Comparison of ENCODE assay signal across 25 cellular contexts in the genomic region with DNA sequence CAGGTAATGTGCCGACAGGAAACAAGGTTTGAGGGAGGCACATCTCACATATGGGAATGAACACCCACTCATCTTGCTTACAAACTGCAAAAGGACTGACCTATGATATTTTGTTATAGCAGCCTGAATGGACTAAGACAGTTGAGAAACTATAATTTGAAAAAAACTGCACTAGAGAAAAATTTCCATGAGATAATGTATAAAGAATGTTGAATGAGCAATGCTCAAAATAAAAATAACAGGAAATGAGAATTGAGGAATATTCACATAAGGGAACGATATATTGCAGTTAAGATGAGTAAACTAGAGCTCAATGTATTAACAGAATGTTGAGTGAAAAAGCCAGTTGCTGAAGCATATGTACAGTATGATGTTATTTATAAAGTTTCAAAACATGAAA. TPM values are rescaled to one million over a fixed set of nuclear protein-coding genes. Genes with fewer than 3 reads are reported as not detected.
DNase-seq lines count a peak whose midpoint lies in the region; ATAC-seq, FAIRE-seq and TF ChIP-seq lines count a peak whose summit lies in the region.
"Had no signal": no experiment of that assay in that cellular context is flagged by ENCODE, and none has a peak within 500 bp of the region (broad histone marks: within the 10 kb centered on the region; RNA-seq: fewer than 3 reads in every experiment).

No MANE protein-coding gene starts in this region.

- TF ChIP-seq EP300 in HepG2 (IDR thresholded peaks at IDR 0.05; ENCODE audit: low read depth in 2 of 2, low read length in 2 of 2): no peak
- no peak for TF ChIP-seq EP300 in HepG2 (CRISPR knock-in tag; IDR thresholded peaks at IDR 0.05; ENCODE audit: borderline replicate concordance)

- 90% methylated on average over 2 of the region's 2 CpGs for WGBS in HepG2 (ENCODE audit: low lambda C conversion rate)
- WGBS in right lobe of liver (ENCODE audit: insufficient coverage, low coverage, low lambda C conversion rate, missing lambda C conversion rate): 73% methylated on average over 2 of the region's 2 CpGs

- intact Hi-C loops in HepG2 (cut with micrococcal nuclease; ENCODE audit: unreplicated experiment): no loop called here
- intact Hi-C loops in right lobe of liver (cut with DNase I): no loop called here

- CTCF ChIA-PET in HepG2 (lab: Yijun Ruan, JAX; ENCODE audit: low intra/inter-chr PET ratio, low total read pairs): no interaction called here

- H4K20me1 ChIP-seq in HepG2 (ENCODE audit: insufficient read depth, low read length): no peaks in the 10 kb centered on the region
- H4K20me1 ChIP-seq: BLaER1 had no signal

- TF ChIP-seq POLR2A in HepG2 (IDR thresholded peaks at IDR 0.05; ENCODE audit: insufficient read depth in 1 of 2, low read depth in 2 of 2, low read length in 2 of 2): no peak
- no peak for TF ChIP-seq POLR2A in right lobe of liver (IDR thresholded peaks at IDR 0.05)

- POLR2A ChIA-PET in HepG2 (lab: Yijun Ruan, JAX): no interaction called here

- DNase-seq in HepG2 (ENCODE audit: low spot score) (no peak), right lobe of liver (no peak), bronchial epithelial cell (ENCODE audit: low read depth) (peak; percentile 69), fibroblast of villous mesenchyme (ENCODE audit: low read depth) (peak; percentile 54), AML-193 (lab: John Stamatoyannopoulos, UW) (no peak), iPS-NIHi11 (ENCODE audit: low spot score) (no peak)
- DNase-seq: 8988T; activated B cell treated with CpG ODN at 0.5 μM for 24 hours; activated CD4-positive, alpha-beta memory T cell treated with anti-CD3 and anti-CD28 coated beads, Interleukin-2, amount 10 ng/mL, durations not matched to agents 7 days and 5 days; activated T-cell treated with anti-CD3 and anti-CD28 coated beads, Interleukin-2, amount 50 U/mL, for 1 hour; amniotic stem cell; central memory CD4-positive, alpha-beta T cell; heart left ventricle; left ventricle myocardium superior; NCI-H1105 treated with DMSO at 0.1 percent for 48 hours; NCI-H510A treated with DMSO at 0.1 percent for 48 hours; stimulated activated CD4-positive, alpha-beta T cell treated with anti-CD3 and anti-CD28 coated beads, Interleukin-4, amount 100 ng/mL, for 4 hours; stomach; T1000 had no signal

- no peak for TF ChIP-seq RAD21 in HepG2 (CRISPR knock-in tag; IDR thresholded peaks at IDR 0.05)

- H3K4me3 ChIP-seq in HepG2 (replicated peaks in 1 of 3; ENCODE audit: insufficient read depth in 1 of 3, low read depth in 2 of 3, low read length in 3 of 3): no peak overlapping the region
- H3K4me3 ChIP-seq in right lobe of liver: no peak overlapping the region
- no peak overlapping the region for H3K4me3 ChIP-seq in bronchial epithelial cell (ENCODE audit: low read depth, low read length)
- H3K4me3 ChIP-seq in fibroblast of villous mesenchyme (ENCODE audit: low read depth, low read length): no peak overlapping the region
- H3K4me3 ChIP-seq: BLaER1, heart left ventricle, stomach had no signal

- H2AFZ ChIP-seq in HepG2 (ENCODE audit: low read length): no peak overlapping the region

- no peaks in the 10 kb centered on the region for H3K79me2 ChIP-seq in HepG2 (ENCODE audit: insufficient read depth, low read length)

- FAIRE-seq in HepG2 (lab: Jason Lieb, UNC): no peak
- FAIRE-seq in bronchial epithelial cell (lab: Jason Lieb, UNC): no peak
- FAIRE-seq: D721Med had no signal

- in situ Hi-C loops in HepG2 (cut with HindIII; ENCODE audit: extremely low pct_ligation_motif_present, low pct_unique_long_range_greater_than_20kb): no loop called here

- H3K27me3 ChIP-seq in HepG2 (ENCODE audit: control insufficient read depth in 1 of 2, insufficient read depth in 2 of 2, low read length in 2 of 2) (no peaks in the 10 kb centered on the region), right lobe of liver (no peaks in the 10 kb centered on the region), bronchial epithelial cell (ENCODE audit: control insufficient read depth, insufficient read depth, low read length) (no peaks in the 10 kb centered on the region)
- H3K27me3 ChIP-seq: BLaER1, heart left ventricle, stomach had no signal

- no peak for ATAC-seq in HepG2
- no peak for ATAC-seq in right lobe of liver
- ATAC-seq in HG02870 (IDR thresholded peaks at IDR 0.05; ENCODE audit: unreplicated experiment): no peak
- ATAC-seq in GM21723 (IDR thresholded peaks at IDR 0.05; ENCODE audit: unreplicated experiment): no peak
- ATAC-seq: esophagus mucosa, heart left ventricle, left ventricle myocardium superior had no signal

- no peak overlapping the region for H3K4me2 ChIP-seq in HepG2 (ENCODE audit: low read depth, low read length)
- H3K4me2 ChIP-seq: BLaER1, KMS-11 had no signal

- H3K27ac ChIP-seq in HepG2 (ENCODE audit: extremely low read length, insufficient read depth, low read length) (no peak overlapping the region), right lobe of liver (no peak overlapping the region)
- H3K27ac ChIP-seq: BLaER1, heart left ventricle, KMS-11, stomach had no signal

- peaks cover 6% of the 10 kb centered on the region; the same call in 1 of the 2 replicates for H3K4me1 ChIP-seq in HepG2 (ENCODE audit: insufficient read depth, low read length)
- H3K4me1 ChIP-seq in right lobe of liver: peaks cover 0 to 2% (median 0%) of the 10 kb centered on the region in 4 donors
- H3K4me1 ChIP-seq: BLaER1, stomach had no signal

- H3K9me3 ChIP-seq in HepG2 (ENCODE audit: low read length): no peaks in the 10 kb centered on the region
- H3K9me3 ChIP-seq in right lobe of liver: no peaks in the 10 kb centered on the region
- H3K9me3 ChIP-seq: BLaER1, heart left ventricle, stomach had no signal

- H3K9ac ChIP-seq in HepG2 (ENCODE audit: insufficient read depth, low read depth, low read length): no peak overlapping the region
- H3K9ac ChIP-seq: BLaER1, KMS-11 had no signal

- BruUV-seq in HepG2 (replicated peaks; lab: Mats Ljungman, UMichigan): no TSS peak

- no peak for TF ChIP-seq CTCF in HepG2 (CRISPR knock-in tag; IDR thresholded peaks at IDR 0.05)
- no peak for TF ChIP-seq CTCF in right lobe of liver (IDR thresholded peaks at IDR 0.05)
- TF ChIP-seq CTCF in bronchial epithelial cell (IDR thresholded peaks at IDR 0.05; ENCODE audit: insufficient read depth, low read length, severe bottlenecking): no peak
- TF ChIP-seq CTCF in fibroblast of villous mesenchyme (IDR thresholded peaks at IDR 0.05; ENCODE audit: insufficient read depth, low read depth, low read length): no peak

- no peaks in the 10 kb centered on the region for H3K36me3 ChIP-seq in HepG2 (replicated peaks in 1 of 2; ENCODE audit: control insufficient read depth in 1 of 2, insufficient read depth in 2 of 2, low read length in 2 of 2)
- H3K36me3 ChIP-seq in right lobe of liver: no peaks in the 10 kb centered on the region
- H3K36me3 ChIP-seq in bronchial epithelial cell (ENCODE audit: control insufficient read depth, insufficient read depth, low read length): no peaks in the 10 kb centered on the region
- H3K36me3 ChIP-seq: BLaER1, heart left ventricle, stomach had no signal

RNA-seq across cellular contexts. Expression of a gene that starts 6.4 kb away (rescaled TPM):
- 12.9 and 15.5 TPM in 2 replicates for total RNA-seq in HepG2 (2016; rRNA removed; fragmentation: Illumina TruSeq; extraction: Trizol)
- 5.1 and 5.5 TPM in 2 replicates for total RNA-seq in HepG2 (2016; cell fraction: cytosol; rRNA removed; fragmentation: Illumina TruSeq; extraction: Trizol; ENCODE audit: low read depth)
- total RNA-seq in HepG2 (2016; cell fraction: insoluble cytoplasmic fraction; rRNA removed; fragmentation: Illumina TruSeq; extraction: Trizol): 12.5 and 13.1 TPM in 2 replicates
- 18.5 and 19.2 TPM in 2 replicates for total RNA-seq in HepG2 (2016; cell fraction: membrane; rRNA removed; fragmentation: Illumina TruSeq; extraction: Trizol)
- total RNA-seq in HepG2 (2016; cell fraction: nucleus; rRNA removed; fragmentation: Illumina TruSeq; extraction: Trizol): 11.0 and 12.8 TPM in 2 replicates
- polyA plus RNA-seq in HepG2 (2011; rRNA removed): 8.4 and 9.7 TPM in 2 replicates
- polyA plus RNA-seq in HepG2 (2011; cell fraction: cytosol; rRNA removed): 9.7 and 10.3 TPM in 2 replicates
- polyA plus RNA-seq in HepG2 (2011; cell fraction: nucleus; rRNA removed): 10.9 and 11.1 TPM in 2 replicates
- 10.9 and 11.4 TPM in 2 replicates for polyA plus RNA-seq in HepG2 (2012)
- polyA plus RNA-seq in HepG2 (2016; cell fraction: cytosol; fragmentation: Illumina TruSeq; extraction: Trizol; ENCODE audit: low read depth): 4.7 and 5.3 TPM in 2 replicates
- 17.4 and 20.4 TPM in 2 replicates for polyA plus RNA-seq in HepG2 (2016; cell fraction: insoluble cytoplasmic fraction; fragmentation: Illumina TruSeq; extraction: Trizol; ENCODE audit: low read depth)
- 15.4 and 16.5 TPM in 2 replicates for polyA plus RNA-seq in HepG2 (2016; cell fraction: membrane; fragmentation: Illumina TruSeq; extraction: Trizol; ENCODE audit: low read depth)
- polyA plus RNA-seq in HepG2 (2016; cell fraction: nucleus; fragmentation: Illumina TruSeq; extraction: Trizol; ENCODE audit: insufficient read depth, low read depth): 20.1 and 21.3 TPM in 2 replicates
- 5.2 and 8.5 TPM in 2 replicates for polyA minus RNA-seq in HepG2 (2011; rRNA and poly(A)+ RNA removed; ENCODE audit: low replicate concordance)
- 4.5 and 5.4 TPM in 2 replicates for polyA minus RNA-seq in HepG2 (2011; cell fraction: cytosol; rRNA and poly(A)+ RNA removed)
- 10.0 and 11.3 TPM in 2 replicates for polyA minus RNA-seq in HepG2 (2011; cell fraction: nucleus; rRNA and poly(A)+ RNA removed)
- 1 to 10 TPM; 1.3 to 4.0 (median 2.8) TPM for total RNA-seq in right lobe of liver
- 4.7 and 6.7 TPM in 2 replicates for total RNA-seq in bronchial epithelial cell
- total RNA-seq in fibroblast of villous mesenchyme: 7.1 and 10.8 TPM in 2 replicates

RNA-seq across cellular contexts. Expression of a gene that starts 6.7 kb away (rescaled TPM):
- 1.6 and 3.4 TPM in 2 replicates for total RNA-seq in HepG2 (2016; rRNA removed; fragmentation: Illumina TruSeq; extraction: Trizol)
- total RNA-seq in HepG2 (2016; cell fraction: cytosol; rRNA removed; fragmentation: Illumina TruSeq; extraction: Trizol; ENCODE audit: low read depth): 1.1 and 2.0 TPM in 2 replicates
- total RNA-seq in HepG2 (2016; cell fraction: insoluble cytoplasmic fraction; rRNA removed; fragmentation: Illumina TruSeq; extraction: Trizol): 1.9 and 2.0 TPM in 2 replicates
- total RNA-seq in HepG2 (2016; cell fraction: membrane; rRNA removed; fragmentation: Illumina TruSeq; extraction: Trizol): 1.5 and 2.6 TPM in 2 replicates
- total RNA-seq in HepG2 (2016; cell fraction: nucleus; rRNA removed; fragmentation: Illumina TruSeq; extraction: Trizol): 3.4 and 4.3 TPM in 2 replicates
- 1.8 and 2.3 TPM in 2 replicates for polyA plus RNA-seq in HepG2 (2011; rRNA removed)
- polyA plus RNA-seq in HepG2 (2011; cell fraction: cytosol; rRNA removed): 1.2 and 1.8 TPM in 2 replicates
- 0.56 and 0.92 TPM in 2 replicates for polyA plus RNA-seq in HepG2 (2011; cell fraction: nucleus; rRNA removed)
- polyA plus RNA-seq in HepG2 (2012): 1.3 and 1.5 TPM in 2 replicates
- 0.25 and 0.40 TPM in 2 replicates for polyA plus RNA-seq in HepG2 (2016; cell fraction: cytosol; fragmentation: Illumina TruSeq; extraction: Trizol; ENCODE audit: low read depth)
- 2.7 and 3.0 TPM in 2 replicates for polyA plus RNA-seq in HepG2 (2016; cell fraction: insoluble cytoplasmic fraction; fragmentation: Illumina TruSeq; extraction: Trizol; ENCODE audit: low read depth)
- polyA plus RNA-seq in HepG2 (2016; cell fraction: membrane; fragmentation: Illumina TruSeq; extraction: Trizol; ENCODE audit: low read depth): 0.95 and 1.4 TPM in 2 replicates
- polyA plus RNA-seq in HepG2 (2016; cell fraction: nucleus; fragmentation: Illumina TruSeq; extraction: Trizol; ENCODE audit: insufficient read depth, low read depth): 2.9 and 4.5 TPM in 2 replicates
- polyA minus RNA-seq in HepG2 (2011; rRNA and poly(A)+ RNA removed; ENCODE audit: low replicate concordance): 1.7 and 2.2 TPM in 2 replicates
- 0.97 and 2.3 TPM in 2 replicates for polyA minus RNA-seq in HepG2 (2011; cell fraction: cytosol; rRNA and poly(A)+ RNA removed)
- 2.1 and 2.7 TPM in 2 replicates for polyA minus RNA-seq in HepG2 (2011; cell fraction: nucleus; rRNA and poly(A)+ RNA removed)
- 1 to 10 TPM in 2 of 6 experiments, under 1 TPM in 3, not detected in 1; 0.15 to 5.2 (median 0.92) TPM for total RNA-seq in right lobe of liver
- 0.26 and 0.38 TPM in 2 replicates for total RNA-seq in bronchial epithelial cell
- total RNA-seq in fibroblast of villous mesenchyme: 2.9 and 3.5 TPM in 2 replicates
- total RNA-seq: left ventricle myocardium superior had no signal

Comparison
In these comparisons a context has a peak if more than half of its experiments do, and no peak if none do; other contexts are left out.
1. DNase-seq: peak in bronchial epithelial cell (single experiment) and fibroblast of villous mesenchyme (single experiment); none in HepG2 (single experiment), right lobe of liver (0 of 3), AML-193 (0 of 2) and iPS-NIHi11 (single experiment).